1 cellular context compared by ENCODE assay signal in genomic region chr1:16055613-16056520, GRCh38.
TF ChIP-seq lines count a peak whose summit lies in the region.

No MANE protein-coding gene starts in this region.

TF ChIP-seq in K562, 482 proteins besides CTCF, POLR2A, EP300 and RAD21 (continued from another document and continues in another):
- peak in 2 of 3 experiments; percentile 63 to 88; a peak in 3 of 6 replicates for TF ChIP-seq ZBTB11 (CRISPR knock-in tag; IDR thresholded peaks at IDR 0.05)
- no peak for TF ChIP-seq ZNF133 (CRISPR knock-in tag; IDR thresholded peaks at IDR 0.05)
- TF ChIP-seq GATAD2B (IDR thresholded peaks at IDR 0.05; ENCODE audit: borderline replicate concordance), result peak; percentile 68; the same call in 1 of the 2 replicates
- TF ChIP-seq KDM5B (IDR thresholded peaks at IDR 0.05; ENCODE audit: insufficient replicate concordance, low read depth, low read length), result no peak
- TF ChIP-seq ZNF354B (CRISPR knock-in tag; IDR thresholded peaks at IDR 0.05), result no peak
- TF ChIP-seq IFI16 (CRISPR knock-in tag; IDR thresholded peaks at IDR 0.05), result no peak
- TF ChIP-seq AFF1 (IDR thresholded peaks at IDR 0.05; ENCODE audit: low read depth in 1 of 2, partially characterized antibody in 2 of 2), result peak in 1 of 2 experiments; percentile 36
- TF ChIP-seq PATZ1 (CRISPR knock-in tag; IDR thresholded peaks at IDR 0.05; ENCODE audit: borderline replicate concordance), result no peak
- no peak for TF ChIP-seq MGA (IDR thresholded peaks at IDR 0.05)
- no peak for TF ChIP-seq ZNF518B (CRISPR knock-in tag; IDR thresholded peaks at IDR 0.05)
- 0 out of 2 replicates have a peak, but pooled peaks have one; percentile 71 for TF ChIP-seq LCOR (CRISPR knock-in tag; IDR thresholded peaks at IDR 0.05)
- TF ChIP-seq TCF3 (CRISPR knock-in tag; IDR thresholded peaks at IDR 0.05), result peak; percentile 23
- TF ChIP-seq SREBF2 (CRISPR knock-in tag; IDR thresholded peaks at IDR 0.05), result no peak
- no peak for TF ChIP-seq NCOA4 (IDR thresholded peaks at IDR 0.05; ENCODE audit: partially characterized antibody)
- TF ChIP-seq USF2 (CRISPR knock-in tag; IDR thresholded peaks at IDR 0.05), result no peak
- TF ChIP-seq ZNF140 (CRISPR knock-in tag; IDR thresholded peaks at IDR 0.05), result no peak
- no peak for TF ChIP-seq ZNF75A (CRISPR knock-in tag; IDR thresholded peaks at IDR 0.05)
- TF ChIP-seq SMC3 (conservative IDR thresholded peaks at IDR 0.05; ENCODE audit: insufficient read depth, low read depth, low read length), result peak; percentile 97
- peak; percentile 50; the same call in 1 of the 2 replicates for TF ChIP-seq HCFC1 (IDR thresholded peaks at IDR 0.05; ENCODE audit: low read depth, low read length)
- TF ChIP-seq ZNF444 (CRISPR knock-in tag; IDR thresholded peaks at IDR 0.05), result no peak
- 0 out of 2 replicates have a peak, but pooled peaks have one; percentile 53 for TF ChIP-seq E2F3 (CRISPR knock-in tag; IDR thresholded peaks at IDR 0.05)
- peak; percentile 79; the same call in 1 of the 2 replicates for TF ChIP-seq THRAP3 (IDR thresholded peaks at IDR 0.05; ENCODE audit: borderline replicate concordance)
